Comparison of ENCODE assay signal across 2 cellular contexts in the genomic region with DNA sequence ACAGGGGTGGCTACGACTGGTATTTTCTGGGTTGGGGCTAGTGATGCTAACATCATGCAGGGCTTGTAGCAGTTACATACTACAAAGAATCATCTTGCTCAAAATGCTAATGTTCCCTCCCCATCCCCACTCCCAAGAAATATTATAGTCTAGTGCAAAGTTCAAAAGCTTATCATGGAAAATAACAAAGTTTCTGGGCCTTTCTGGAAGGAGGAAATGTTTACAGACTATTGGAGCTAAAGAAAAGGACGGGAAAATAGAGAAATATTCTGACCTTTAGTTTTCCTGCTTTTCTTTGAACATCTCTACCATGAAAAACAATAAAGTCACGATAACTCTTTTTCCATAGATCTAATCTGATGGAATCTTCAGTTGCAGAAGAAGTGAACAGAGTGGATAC.
TF ChIP-seq lines count a peak whose summit lies in the region.

No MANE protein-coding gene starts in this region.

TF ChIP-seq in GM23338, 12 proteins besides CTCF, POLR2A, EP300 and RAD21:
- no peak for TF ChIP-seq CREB1 (CRISPR knock-in tag; IDR thresholded peaks at IDR 0.05; ENCODE audit: low read depth)
- no peak for TF ChIP-seq NANOG (IDR thresholded peaks at IDR 0.05; ENCODE audit: borderline replicate concordance)
- TF ChIP-seq JUNB (IDR thresholded peaks at IDR 0.05; ENCODE audit: unreplicated experiment), result no peak
- no peak for TF ChIP-seq EZH2phosphoT487 (IDR thresholded peaks at IDR 0.05; ENCODE audit: unreplicated experiment)
- TF ChIP-seq EZH2 (IDR thresholded peaks at IDR 0.05; ENCODE audit: low read depth, unreplicated experiment), result no peak

TF ChIP-seq in endothelial cell of umbilical vein, 7 proteins besides CTCF, POLR2A, EP300 and RAD21:
- TF ChIP-seq, protein P1, sequence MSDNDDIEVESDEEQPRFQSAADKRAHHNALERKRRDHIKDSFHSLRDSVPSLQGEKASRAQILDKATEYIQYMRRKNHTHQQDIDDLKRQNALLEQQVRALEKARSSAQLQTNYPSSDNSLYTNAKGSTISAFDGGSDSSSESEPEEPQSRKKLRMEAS (IDR thresholded peaks at IDR 0.05; ENCODE audit: insufficient read depth, insufficient read length), result no peak
- TF ChIP-seq GATA2 (IDR thresholded peaks at IDR 0.05; ENCODE audit: insufficient read depth, insufficient read length, low read depth, low read length), result no peak
- no peak for TF ChIP-seq FOS (IDR thresholded peaks at IDR 0.05; ENCODE audit: borderline replicate concordance, insufficient read depth, low read length)
- TF ChIP-seq MYC (IDR thresholded peaks at IDR 0.05; ENCODE audit: low read depth, low read length), result no peak
- TF ChIP-seq POLR2AphosphoS5 (IDR thresholded peaks at IDR 0.05; ENCODE audit: insufficient read depth, low read depth, low read length), result no peak
- TF ChIP-seq EZH2 (IDR thresholded peaks at IDR 0.05; ENCODE audit: borderline replicate concordance, low read depth, low read length, severe bottlenecking), result no peak
- no peak for TF ChIP-seq JUN (IDR thresholded peaks at IDR 0.05; ENCODE audit: borderline replicate concordance, insufficient read depth, insufficient read length, low read depth)
